Comparison of ENCODE assay signal across 9 cellular contexts in the genomic region with DNA sequence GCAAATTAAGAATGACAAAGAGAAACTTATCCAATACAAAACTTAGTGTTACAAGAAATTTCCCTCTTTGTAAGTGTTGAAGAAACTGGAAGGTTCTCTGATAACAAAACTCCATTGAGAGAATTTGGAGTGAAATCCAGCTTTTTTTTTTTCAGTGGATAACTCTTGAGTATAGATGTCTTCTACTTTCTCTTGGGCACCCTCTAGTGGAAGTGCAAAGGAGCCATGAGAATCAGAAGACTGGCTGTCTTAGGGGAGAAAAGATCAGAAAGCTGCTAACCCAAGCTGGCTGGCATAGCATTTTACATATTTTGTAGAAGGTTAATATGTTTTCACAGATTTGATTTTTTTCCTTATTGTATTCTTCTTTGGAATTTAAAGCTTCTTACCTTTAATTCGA.
DNase-seq lines count a peak whose midpoint lies in the region; ATAC-seq, FAIRE-seq and TF ChIP-seq lines count a peak whose summit lies in the region.
"Had no signal": no experiment of that assay in that cellular context is flagged by ENCODE, and none has a peak within 500 bp of the region (broad histone marks: within the 10 kb centered on the region; RNA-seq: fewer than 3 reads in every experiment).

No MANE protein-coding gene starts in this region.

- CTCF ChIA-PET in HEK293 (lab: Yijun Ruan, JAX) = interaction anchor here (0.6 to 1.6 kb wide), 25 partner anchors 10 to 1282 kb away, joined by 3 to 13 read pairs (median 4); no protein-coding TSS in a partner anchor

- DNase-seq in D341Med (ENCODE audit: low spot score) = peak; percentile 32
- DNase-seq in RPMI8226 = peak; percentile 48
- DNase-seq in keratinocyte (ENCODE audit: low read depth, low spot score) = no peak
- no peak for DNase-seq in NCI-H226

- no peaks in the 10 kb centered on the region for H3K9me1 ChIP-seq in keratinocyte (ENCODE audit: control insufficient read depth, extremely low read depth, insufficient read depth, low read length)

- H3K27me3 ChIP-seq in keratinocyte (ENCODE audit: control insufficient read depth, extremely low read depth, insufficient read depth, low read length) = no peaks in the 10 kb centered on the region

- H3K27ac ChIP-seq in HEK293 (ENCODE audit: extremely low read depth, low read depth, low read length) = no peak overlapping the region
- H3K27ac ChIP-seq in keratinocyte (ENCODE audit: control insufficient read depth, insufficient read depth, low read length) = no peak overlapping the region
- H3K27ac ChIP-seq: skin epidermis had no signal

- H2AFZ ChIP-seq in keratinocyte (ENCODE audit: control insufficient read depth, low read length) = no peak overlapping the region

- POLR2A ChIA-PET in HEK293 (lab: Yijun Ruan, JAX) = no interaction called here

- no peak overlapping the region for H3K9ac ChIP-seq in keratinocyte (ENCODE audit: control insufficient read depth, extremely low read depth, insufficient read depth, low read length)

- ATAC-seq in HG03175 (IDR thresholded peaks at IDR 0.05; ENCODE audit: unreplicated experiment) (no peak), esophagus mucosa (no peak), HG03097 (IDR thresholded peaks at IDR 0.05; ENCODE audit: low FRiP score, unreplicated experiment) (no peak)

- H4K20me1 ChIP-seq in keratinocyte (ENCODE audit: control insufficient read depth, extremely low read depth, insufficient read depth, low read length) = no peaks in the 10 kb centered on the region

- no peak overlapping the region for H3K4me2 ChIP-seq in keratinocyte (ENCODE audit: control insufficient read depth, extremely low read depth, insufficient read depth, low read depth, low read length)

- no peak for FAIRE-seq in keratinocyte (lab: Jason Lieb, UNC)

- H3K79me2 ChIP-seq in keratinocyte (ENCODE audit: control insufficient read depth, insufficient read depth, low read length) = no peaks in the 10 kb centered on the region

- H3K4me3 ChIP-seq in HEK293 (ENCODE audit: low read depth, low read length) (no peak overlapping the region), keratinocyte (ENCODE audit: control insufficient read depth in 2 of 3, extremely low read depth in 1 of 3, insufficient read depth in 2 of 3, low read depth in 1 of 3, low read length in 3 of 3) (no peak overlapping the region)
- H3K4me3 ChIP-seq: skin epidermis had no signal

- dilution Hi-C loops in keratinocyte (cut with MboI; ENCODE audit: extremely low pct_ligation_motif_present, low sequenced_read_pairs) = no loop called here

- H3K36me3 ChIP-seq in HEK293 (ENCODE audit: control insufficient read depth in 2 of 2, insufficient read depth in 1 of 2, low read length in 2 of 2) (no peaks in the 10 kb centered on the region), keratinocyte (ENCODE audit: control insufficient read depth in 2 of 2, extremely low read depth in 1 of 2, insufficient read depth in 2 of 2, low read length in 2 of 2) (no peaks in the 10 kb centered on the region)

- H3K9me3 ChIP-seq in HEK293 (ENCODE audit: control insufficient read depth, insufficient read depth, low read depth, low read length) (no peaks in the 10 kb centered on the region), keratinocyte (ENCODE audit: control insufficient read depth, low read depth, low read length) (no peaks in the 10 kb centered on the region)

- H3K4me1 ChIP-seq in HEK293 (ENCODE audit: control insufficient read depth, insufficient read depth, low read length) (no peaks in the 10 kb centered on the region), keratinocyte (ENCODE audit: control insufficient read depth, extremely low read depth, insufficient read depth, low read length) (no peaks in the 10 kb centered on the region)

- TF ChIP-seq CTCF in HEK293 (tag by site-specific recombination; IDR thresholded peaks at IDR 0.05) (no peak), keratinocyte (optimal IDR thresholded peaks at IDR 0.05 in 1 of 3, IDR thresholded peaks at IDR 0.05 in 1 of 3, conservative IDR thresholded peaks at IDR 0.05 in 1 of 3; ENCODE audit: extremely low read depth in 1 of 3, insufficient read depth in 2 of 3, low read length in 3 of 3) (peak; percentile 25 to 72 (median 44))

TF ChIP-seq in HEK293, 187 proteins besides CTCF, POLR2A, EP300 and RAD21:
- TF ChIP-seq ZNF362 (tag by site-specific recombination; IDR thresholded peaks at IDR 0.05) (0 out of 2 replicates have a peak, but pooled peaks have one; percentile 21), ZNF514 (tag by site-specific recombination; IDR thresholded peaks at IDR 0.05) (no peak), ZNF654 (tag by site-specific recombination; IDR thresholded peaks at IDR 0.05; ENCODE audit: low read depth) (peak; percentile 49)

Comparison
In these comparisons a context has a peak if more than half of its experiments do, and no peak if none do; other contexts are left out.
1. DNase-seq: peak in D341Med (single experiment) and RPMI8226 (single experiment); none in keratinocyte (single experiment) and NCI-H226 (single experiment).